21 cellular contexts compared by ENCODE assay signal in the genomic region with DNA sequence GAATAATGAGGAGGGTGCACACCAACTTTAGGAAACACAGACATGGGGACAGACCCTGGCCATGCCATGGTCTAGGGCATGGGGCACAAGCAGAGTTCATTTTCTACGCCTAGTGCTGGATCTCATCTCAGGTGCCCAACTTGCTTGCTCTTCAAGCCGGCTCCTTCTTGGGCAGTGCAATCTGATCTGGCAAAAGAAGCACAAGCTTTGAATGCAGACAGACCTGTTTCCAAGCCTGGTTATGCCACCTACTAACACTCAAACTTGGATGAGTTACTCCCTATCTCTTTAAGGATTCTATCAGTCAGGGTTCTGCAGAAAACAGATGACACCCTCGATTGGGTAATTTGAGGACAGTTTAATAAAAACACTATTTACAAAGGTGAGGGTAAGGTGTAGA. TPM values are rescaled to one million over a fixed set of nuclear protein-coding genes. Genes with fewer than 3 reads are reported as not detected.
DNase-seq lines count a peak whose midpoint lies in the region; ATAC-seq, FAIRE-seq and TF ChIP-seq lines count a peak whose summit lies in the region.
"Had no signal": no experiment of that assay in that cellular context is flagged by ENCODE, and none has a peak within 500 bp of the region (broad histone marks: within the 10 kb centered on the region; RNA-seq: fewer than 3 reads in every experiment).

No MANE protein-coding gene starts in this region.

- H3K4me3 ChIP-seq in kidney (ENCODE audit: low read length in 2 of 2), result no peak overlapping the region
- H3K4me3 ChIP-seq: K562, SK-N-MC had no signal

- no peaks in the 10 kb centered on the region for H3K36me3 ChIP-seq in kidney (ENCODE audit: control insufficient read depth in 1 of 2, insufficient read depth in 2 of 2, low read length in 2 of 2)

- no peak for ATAC-seq in GM19463 (IDR thresholded peaks at IDR 0.05; ENCODE audit: unreplicated experiment)
- ATAC-seq: K562 had no signal

- DNase-seq in SIG-M5 treated with dmso at 0.1 percent for 504 hours (lab: John Stamatoyannopoulos, UW; ENCODE audit: unreplicated experiment), result peak; percentile 25
- DNase-seq in SIG-M5 (lab: John Stamatoyannopoulos, UW), result no peak
- DNase-seq in iPS-NIHi11 (ENCODE audit: low spot score), result peak; percentile 23
- no peak for DNase-seq in iPS-NIHi7 (ENCODE audit: extremely low spot score)
- DNase-seq in kidney, result no peak
- DNase-seq: Caco-2; CD4-positive, alpha-beta T cell; DMS 273 treated with DMSO at 0.1 percent for 48 hours; GDM1; MM.1S; NCI-H1048; NCI-H226; OCI-M1; Right ventricle myocardium superior; SW 1271 had no signal

- H3K27ac ChIP-seq in kidney (ENCODE audit: low read depth in 2 of 2, low read length in 2 of 2), result no peak overlapping the region
- H3K27ac ChIP-seq: SK-N-MC had no signal

- TF ChIP-seq RAD21 in Ishikawa (IDR thresholded peaks at IDR 0.05; ENCODE audit: low read depth), result no peak

- no peaks in the 10 kb centered on the region for H3K9me3 ChIP-seq in kidney (ENCODE audit: control insufficient read depth in 1 of 2, low read length in 2 of 2)
- H3K9me3 ChIP-seq: Caco-2 had no signal

- H3K9ac ChIP-seq in kidney (ENCODE audit: low read length in 2 of 2), result no peak overlapping the region

- FAIRE-seq in kidney (lab: Jason Lieb, UNC), result no peak
- FAIRE-seq: GM18507, H54, K562 had no signal

- H3K4me1 ChIP-seq in kidney (ENCODE audit: control insufficient read depth in 1 of 2, insufficient read depth in 1 of 2, low read depth in 1 of 2, low read length in 2 of 2), result no peaks in the 10 kb centered on the region

- TF ChIP-seq EP300 in Ishikawa (IDR thresholded peaks at IDR 0.05; ENCODE audit: borderline replicate concordance), result no peak

- TF ChIP-seq CTCF in kidney (IDR thresholded peaks at IDR 0.05; ENCODE audit: borderline replicate concordance, extremely low read depth, insufficient read depth), result no peak

- intact Hi-C loops in kidney (cut with DNase I), result no loop called here

TF ChIP-seq in Ishikawa, 13 proteins besides CTCF, POLR2A, EP300 and RAD21:
- TF ChIP-seq, protein P1, sequence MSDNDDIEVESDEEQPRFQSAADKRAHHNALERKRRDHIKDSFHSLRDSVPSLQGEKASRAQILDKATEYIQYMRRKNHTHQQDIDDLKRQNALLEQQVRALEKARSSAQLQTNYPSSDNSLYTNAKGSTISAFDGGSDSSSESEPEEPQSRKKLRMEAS (IDR thresholded peaks at IDR 0.05), result no peak
- 0 out of 2 replicates have a peak, but pooled peaks have one; percentile 25 for TF ChIP-seq TEAD4 (IDR thresholded peaks at IDR 0.05)

RNA-seq across cellular contexts. Expression of a gene that starts 34.9 kb away (rescaled TPM):
- 34.7 TPM for total RNA-seq in kidney
- 17.6 TPM for polyA plus RNA-seq in kidney (ENCODE audit: insufficient read depth, low read depth, low replicate concordance)

Comparison
In these comparisons a context has a peak if more than half of its experiments do, and no peak if none do; other contexts are left out.
1. DNase-seq: peak in SIG-M5 treated with dmso at 0.1 percent for 504 hours (single experiment) and iPS-NIHi11 (single experiment); none in SIG-M5 (single experiment), iPS-NIHi7 (single experiment) and kidney (single experiment).